In the genomic region with DNA sequence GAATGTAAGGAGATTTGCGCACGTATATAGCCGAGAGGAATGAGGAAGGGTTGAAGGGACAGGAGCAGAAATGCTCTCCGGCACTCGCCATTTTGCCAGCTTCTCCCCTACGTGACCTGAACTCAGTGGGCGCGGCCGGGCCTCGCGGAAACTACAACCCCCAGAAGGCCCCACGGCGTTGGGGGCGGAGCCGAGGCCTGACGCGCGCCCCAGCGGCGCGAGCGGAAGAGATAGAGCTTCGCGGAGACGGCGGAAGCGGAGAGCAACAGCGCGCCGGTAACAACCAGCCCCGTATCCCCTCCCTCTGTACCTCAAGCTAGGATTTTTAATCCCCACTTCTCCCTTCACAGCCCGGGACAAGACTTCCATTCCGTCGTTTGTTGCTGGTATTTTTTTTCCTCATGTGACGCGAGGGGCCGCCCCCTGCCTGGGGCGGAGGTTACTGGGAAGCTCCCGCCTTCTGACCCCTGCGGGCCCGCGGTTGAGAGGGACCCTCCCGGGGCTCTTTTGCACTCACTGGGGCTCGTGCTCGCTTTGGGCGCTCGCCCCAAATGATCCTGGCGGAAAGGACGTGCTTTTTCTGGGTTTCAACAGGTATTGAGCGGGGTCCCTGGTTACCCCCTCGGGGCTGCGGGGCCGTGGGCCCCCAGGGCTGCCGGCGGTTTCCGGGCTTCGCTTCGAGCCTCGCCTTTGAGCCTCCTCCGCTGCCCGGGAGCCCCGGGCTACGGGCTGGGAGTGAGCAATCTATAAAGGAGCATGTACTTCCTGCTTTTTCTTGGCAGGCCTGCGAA, we compare ENCODE assay signal across 8 cellular contexts. TPM values are rescaled to one million over a fixed set of nuclear protein-coding genes. Genes with fewer than 3 reads are reported as not detected.
DNase-seq lines count a peak whose midpoint lies in the region; ATAC-seq and TF ChIP-seq lines count a peak whose summit lies in the region.

TSS of gene R3HCC1L (plus strand) at position 227 of the 791 bp plus-strand sequence. CDS start 73,458 bp downstream, outside the sequence.

- peak within 1 kb of the TSS in 4 of 5 donors; percentile 85 to 92 (median 87) for H3K27ac ChIP-seq in adrenal gland
- peak within 1 kb of the TSS; percentile 91 to 96 (median 92) for H3K27ac ChIP-seq in upper lobe of left lung

- H3K36me3 ChIP-seq in adrenal gland (replicated peaks in 1 of 2) (no peaks in the 10 kb centered on the region), upper lobe of left lung (no peaks in the 10 kb centered on the region)

- in situ Hi-C loops in GM13976 (cut with MboI; ENCODE audit: low sequenced_read_pairs, unreplicated experiment) = no loop called here

- peak; percentile 91 for DNase-seq in GM13976 (ENCODE audit: low spot score)
- DNase-seq in NCI-H1436 treated with DMSO at 0.1 percent for 48 hours (lab: John Stamatoyannopoulos, UW) = peak; percentile 54
- peak; percentile 80 to 95 (median 86) for DNase-seq in T-helper 1 cell
- peak; percentile 89 to 94 (median 92) for DNase-seq in adrenal gland
- DNase-seq in left cardiac atrium = peak; percentile 93
- DNase-seq in posterior vena cava (ENCODE audit: low spot score) = peak; percentile 98
- peak; percentile 90 to 99 for DNase-seq in upper lobe of left lung

- ATAC-seq in HG02798 (IDR thresholded peaks at IDR 0.05; ENCODE audit: poor library complexity, unreplicated experiment) (peak; percentile 91), left cardiac atrium (peak; percentile 100), upper lobe of left lung (ENCODE audit: low FRiP score in 2 of 2) (peak; percentile 98 to 100)

- 0 to 1% (median 0%) methylated on average over 26 to 64 of the region's 64 CpGs for WGBS in adrenal gland, 4 donors
- WGBS in upper lobe of left lung, 2 donors = 0 to 2% methylated on average over 14 to 61 of the region's 64 CpGs

- H3K9me3 ChIP-seq in adrenal gland (replicated peaks in 1 of 3) = no peaks in the 10 kb centered on the region
- no peaks in the 10 kb centered on the region for H3K9me3 ChIP-seq in upper lobe of left lung

- H3K4me3 ChIP-seq in adrenal gland (peak within 1 kb of the TSS; percentile 37 to 98 (median 64)), upper lobe of left lung (peak within 1 kb of the TSS; percentile 59 to 93 (median 73))

- TF ChIP-seq POLR2A in adrenal gland (IDR thresholded peaks at IDR 0.05) (peak; percentile 84 to 87), upper lobe of left lung (IDR thresholded peaks at IDR 0.05) (peak in 3 of 4 donors; percentile 82 to 94 (median 83))

- no peaks in the 10 kb centered on the region for H3K27me3 ChIP-seq in adrenal gland
- H3K27me3 ChIP-seq in upper lobe of left lung = no peaks in the 10 kb centered on the region

- intact Hi-C loops in adrenal gland (cut with DNase I) = no loop called here
- intact Hi-C loops in left cardiac atrium (cut with DNase I) = loop anchor here in 1 of 2 donors (5.0 to 10.0 kb wide), 2 partner anchors 90 to 447 kb away; partner anchors contain the start of gene AVPI1
- intact Hi-C loops in posterior vena cava (cut with DNase I) = no loop called here

- no peak for TF ChIP-seq EP300 in upper lobe of left lung (IDR thresholded peaks at IDR 0.05)

- TF ChIP-seq CTCF in GM13976 (IDR thresholded peaks at IDR 0.05; ENCODE audit: borderline replicate concordance, control extremely low read depth, extremely low read depth, insufficient read depth, missing control alignments) = no peak
- no peak for TF ChIP-seq CTCF in adrenal gland (IDR thresholded peaks at IDR 0.05)
- peak in 1 of 6 experiments; percentile 24 for TF ChIP-seq CTCF in upper lobe of left lung (IDR thresholded peaks at IDR 0.05)

- peaks cover 6 to 46% of the 10 kb centered on the region in 2 donors for H3K4me1 ChIP-seq in adrenal gland (replicated peaks in 1 of 2)
- H3K4me1 ChIP-seq in upper lobe of left lung = peaks cover 9 to 37% (median 24%) of the 10 kb centered on the region in 4 donors

RNA-seq across cellular contexts. Expression of gene R3HCC1L, which starts in this region (rescaled TPM):
- total RNA-seq in adrenal gland = 10 to 100 TPM in 5 of 8 donors, 1 to 10 TPM in 3; 6.5 to 11.3 (median 10.1) TPM
- 10 to 100 TPM in 1 of 3 donors, 1 to 10 TPM in 2; 6.7 to 14.7 (median 7.2) TPM for polyA plus RNA-seq in adrenal gland
- total RNA-seq in left cardiac atrium = 1 to 10 TPM; 6.4 to 6.6 TPM
- total RNA-seq in posterior vena cava = 1 to 10 TPM; 7.1 to 8.4 TPM
- total RNA-seq in upper lobe of left lung = 10 to 100 TPM; 13.2 to 24.1 (median 16.3) TPM

Comparison
In these comparisons a context has a peak if more than half of its experiments do, and no peak if none do; other contexts are left out.
1. Peak in every context shown above with its lines: DNase-seq, ATAC-seq, H3K4me3 ChIP-seq and H3K27ac ChIP-seq.